In the genomic region with DNA sequence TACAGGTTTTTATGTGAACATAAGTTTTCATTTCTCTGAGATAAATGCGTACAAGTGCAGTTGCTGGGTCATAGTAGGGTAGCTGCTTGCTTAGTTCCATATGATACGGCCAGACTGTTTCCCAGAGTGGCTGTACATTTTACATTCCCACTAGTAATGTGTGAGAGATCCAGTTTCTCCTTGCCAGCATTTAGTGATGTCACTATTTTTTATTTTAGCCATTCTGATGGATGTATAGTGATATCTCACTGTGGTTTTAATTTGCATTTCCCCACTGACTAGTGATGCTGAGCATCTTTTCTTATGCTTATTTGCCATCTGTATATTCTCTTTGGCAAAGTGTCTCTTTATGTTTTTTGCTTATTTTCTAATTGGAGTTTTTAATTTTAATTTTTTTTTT, we compare ENCODE assay signal across 29 cellular contexts. TPM values are rescaled to one million over a fixed set of nuclear protein-coding genes. Genes with fewer than 3 reads are reported as not detected.
DNase-seq lines count a peak whose midpoint lies in the region; ATAC-seq, FAIRE-seq and TF ChIP-seq lines count a peak whose summit lies in the region.
"Had no signal": no experiment of that assay in that cellular context is flagged by ENCODE, and none has a peak within 500 bp of the region (broad histone marks: within the 10 kb centered on the region; RNA-seq: fewer than 3 reads in every experiment).

No MANE protein-coding gene starts in this region.

- 94% methylated on average over 2 of the region's 2 CpGs for WGBS in HepG2 (ENCODE audit: low lambda C conversion rate)
- WGBS in right lobe of liver (ENCODE audit: insufficient coverage, low coverage, low lambda C conversion rate, missing lambda C conversion rate), result 90% methylated on average over 2 of the region's 2 CpGs
- 81 to 96% methylated on average over 2 of the region's 2 CpGs for WGBS in body of pancreas, 2 donors

- no peak overlapping the region for H2AFZ ChIP-seq in HepG2 (ENCODE audit: low read length)

- H3K27me3 ChIP-seq in HepG2 (ENCODE audit: control insufficient read depth in 1 of 2, insufficient read depth in 2 of 2, low read length in 2 of 2) (no peaks in the 10 kb centered on the region; a peak in 1 of 5 replicates), right lobe of liver (no peaks in the 10 kb centered on the region), body of pancreas (no peaks in the 10 kb centered on the region)
- H3K27me3 ChIP-seq: neutrophil, transverse colon had no signal

- H3K4me1 Mint-ChIP-seq in IgD-negative memory B cell, result peaks cover 27 to 49% (median 31%) of the 10 kb centered on the region in 3 donors
- peaks cover 66% of the 10 kb centered on the region for H3K4me1 Mint-ChIP-seq in dendritic cell treated with granulocyte-macrophage colony-stimulating factor and Interleukin-4, amounts not matched to agents 40 ng/mL and 50 ng/mL, for 4 days (ENCODE audit: low read depth)

- peak overlapping the region; percentile 95 to 99 (median 99) for H3K27ac Mint-ChIP-seq in IgD-negative memory B cell
- peak overlapping the region; percentile 65 for H3K27ac Mint-ChIP-seq in dendritic cell treated with granulocyte-macrophage colony-stimulating factor and Interleukin-4, amounts not matched to agents 40 ng/mL and 50 ng/mL, for 4 days
- H3K27ac Mint-ChIP-seq: activated naive CD8-positive, alpha-beta T cell treated with anti-CD3 and anti-CD28 coated beads, Interleukin-2, amount 50 U/mL, for 24 hours; progenitor cell of endocrine pancreas had no signal

- peaks cover 26% of the 10 kb centered on the region for H3K4me1 ChIP-seq in HepG2 (ENCODE audit: insufficient read depth, low read length)
- H3K4me1 ChIP-seq in right lobe of liver, result peaks cover 0 to 26% (median 7%) of the 10 kb centered on the region in 4 donors
- peaks cover 47% of the 10 kb centered on the region for H3K4me1 ChIP-seq in body of pancreas

- peaks cover 23% of the 10 kb centered on the region for H3K79me2 ChIP-seq in HepG2 (ENCODE audit: insufficient read depth, low read length)

- H3K27ac ChIP-seq in HepG2 (ENCODE audit: extremely low read length, insufficient read depth, low read length) (no peak overlapping the region), right lobe of liver (no peak overlapping the region), body of pancreas (no peak overlapping the region)
- H3K27ac ChIP-seq: C4-2B, neutrophil, transverse colon had no signal

- H3K9ac ChIP-seq in HepG2 (ENCODE audit: insufficient read depth, low read depth, low read length), result no peak overlapping the region

- TF ChIP-seq RAD21 in HepG2 (CRISPR knock-in tag; IDR thresholded peaks at IDR 0.05), result no peak

- POLR2A ChIA-PET in HepG2 (lab: Yijun Ruan, JAX), result no interaction called here

- in situ Hi-C loops in HepG2 (cut with HindIII; ENCODE audit: extremely low pct_ligation_motif_present, low pct_unique_long_range_greater_than_20kb), result loop anchor here (25.0 kb wide), 1 partner anchor 166 kb away; the partner anchor contains the start of gene TMED4

- H3K36me3 Mint-ChIP-seq in IgD-negative memory B cell, result peaks cover 2% of the 10 kb centered on the region
- peaks cover 57% of the 10 kb centered on the region for H3K36me3 Mint-ChIP-seq in dendritic cell treated with granulocyte-macrophage colony-stimulating factor and Interleukin-4, amounts not matched to agents 40 ng/mL and 50 ng/mL, for 4 days (ENCODE audit: low read depth)

- FAIRE-seq in HepG2 (lab: Jason Lieb, UNC) (no peak), GM12891 (lab: Jason Lieb, UNC) (no peak)
- FAIRE-seq: astrocyte, GM19239, H1 had no signal

- TF ChIP-seq POLR2A in HepG2 (IDR thresholded peaks at IDR 0.05; ENCODE audit: insufficient read depth in 1 of 2, low read depth in 2 of 2, low read length in 2 of 2), result no peak
- no peak for TF ChIP-seq POLR2A in right lobe of liver (IDR thresholded peaks at IDR 0.05)
- no peak for TF ChIP-seq POLR2A in body of pancreas (IDR thresholded peaks at IDR 0.05)
- TF ChIP-seq POLR2A in GM12891 (IDR thresholded peaks at IDR 0.05; ENCODE audit: low read depth, low read length), result no peak

- BruUV-seq in HepG2 (replicated peaks; lab: Mats Ljungman, UMichigan), result no TSS peak

- peaks cover 7% of the 10 kb centered on the region for H4K20me1 ChIP-seq in HepG2 (ENCODE audit: insufficient read depth, low read length)

- H3K4me3 ChIP-seq in HepG2 (replicated peaks in 1 of 3; ENCODE audit: insufficient read depth in 1 of 3, low read depth in 2 of 3, low read length in 3 of 3) (no peak overlapping the region), right lobe of liver (no peak overlapping the region), body of pancreas (no peak overlapping the region)
- H3K4me3 ChIP-seq: transverse colon had no signal

- ATAC-seq in HepG2, result no peak
- no peak for ATAC-seq in right lobe of liver
- no peak for ATAC-seq in GM21825 (IDR thresholded peaks at IDR 0.05; ENCODE audit: unreplicated experiment)
- no peak for ATAC-seq in body of pancreas
- ATAC-seq: activated naive CD8-positive, alpha-beta T cell treated with anti-CD3 and anti-CD28 coated beads, Interleukin-2, amount 50 U/mL, for 24 hours; sciatic nerve had no signal

- H3K9me3 Mint-ChIP-seq in IgD-negative memory B cell, result no peaks in the 10 kb centered on the region
- no peaks in the 10 kb centered on the region for H3K9me3 Mint-ChIP-seq in dendritic cell treated with granulocyte-macrophage colony-stimulating factor and Interleukin-4, amounts not matched to agents 40 ng/mL and 50 ng/mL, for 4 days
- H3K9me3 Mint-ChIP-seq: activated naive CD8-positive, alpha-beta T cell treated with anti-CD3 and anti-CD28 coated beads, Interleukin-2, amount 50 U/mL, for 24 hours had no signal

- no peaks in the 10 kb centered on the region for H3K9me3 ChIP-seq in HepG2 (ENCODE audit: low read length)
- H3K9me3 ChIP-seq in right lobe of liver, result no peaks in the 10 kb centered on the region
- no peaks in the 10 kb centered on the region for H3K9me3 ChIP-seq in body of pancreas
- H3K9me3 ChIP-seq: neutrophil, transverse colon had no signal

- TF ChIP-seq EP300 in HepG2 (IDR thresholded peaks at IDR 0.05; ENCODE audit: low read depth in 2 of 2, low read length in 2 of 2), result no peak
- TF ChIP-seq EP300 in HepG2 (CRISPR knock-in tag; IDR thresholded peaks at IDR 0.05; ENCODE audit: borderline replicate concordance), result no peak

- H3K4me3 Mint-ChIP-seq in IgD-negative memory B cell, result peak overlapping the region; percentile 16 to 81 (median 70)
- no peak overlapping the region for H3K4me3 Mint-ChIP-seq in dendritic cell treated with granulocyte-macrophage colony-stimulating factor and Interleukin-4, amounts not matched to agents 40 ng/mL and 50 ng/mL, for 4 days
- H3K4me3 Mint-ChIP-seq: activated naive CD8-positive, alpha-beta T cell treated with anti-CD3 and anti-CD28 coated beads, Interleukin-2, amount 50 U/mL, for 24 hours had no signal

- no peak for TF ChIP-seq CTCF in HepG2 (CRISPR knock-in tag; IDR thresholded peaks at IDR 0.05)
- no peak for TF ChIP-seq CTCF in right lobe of liver (IDR thresholded peaks at IDR 0.05)
- no peak for TF ChIP-seq CTCF in body of pancreas (IDR thresholded peaks at IDR 0.05)

- peaks cover 8 to 9% of the 10 kb centered on the region in 2 experiments; a peak in 3 of 5 replicates for H3K36me3 ChIP-seq in HepG2 (replicated peaks in 1 of 2; ENCODE audit: control insufficient read depth in 1 of 2, insufficient read depth in 2 of 2, low read length in 2 of 2)
- H3K36me3 ChIP-seq in right lobe of liver, result peaks cover 0 to 6% (median under 1%) of the 10 kb centered on the region in 4 donors
- H3K36me3 ChIP-seq in body of pancreas (replicated peaks in 1 of 2; ENCODE audit: insufficient read depth in 1 of 2, low read depth in 2 of 2), result peaks cover 0 to 11% of the 10 kb centered on the region in 2 donors

- intact Hi-C loops in HepG2 (cut with micrococcal nuclease; ENCODE audit: unreplicated experiment), result no loop called here
- intact Hi-C loops in right lobe of liver (cut with DNase I), result no loop called here
- intact Hi-C loops in dendritic cell treated with granulocyte-macrophage colony-stimulating factor and Interleukin-4, amounts not matched to agents 40 ng/mL and 50 ng/mL, for 4 days (cut with micrococcal nuclease), result no loop called here
- intact Hi-C loops in body of pancreas (cut with DNase I), result no loop called here

- CTCF ChIA-PET in HepG2 (lab: Yijun Ruan, JAX; ENCODE audit: low intra/inter-chr PET ratio, low total read pairs), result no interaction called here

- H3K27me3 Mint-ChIP-seq in IgD-negative memory B cell, result no peaks in the 10 kb centered on the region
- no peaks in the 10 kb centered on the region for H3K27me3 Mint-ChIP-seq in dendritic cell treated with granulocyte-macrophage colony-stimulating factor and Interleukin-4, amounts not matched to agents 40 ng/mL and 50 ng/mL, for 4 days
- H3K27me3 Mint-ChIP-seq: activated naive CD8-positive, alpha-beta T cell treated with anti-CD3 and anti-CD28 coated beads, Interleukin-2, amount 50 U/mL, for 24 hours; progenitor cell of endocrine pancreas had no signal

- DNase-seq in HepG2 (ENCODE audit: low spot score), result no peak
- no peak for DNase-seq in right lobe of liver
- no peak for DNase-seq in body of pancreas
- DNase-seq in GM12891 (ENCODE audit: insufficient read length, low spot score), result no peak
- DNase-seq in retina, result no peak
- DNase-seq: activated CD4-positive, alpha-beta T cell treated with anti-CD3 and anti-CD28 coated beads, Interleukin-2, amount 50 U/mL, for 48 hours; activated CD8-positive, alpha-beta memory T cell treated with anti-CD3 and anti-CD28 coated beads, Interleukin-2, amount 50 U/mL, for 48 hours; activated effector memory CD4-positive, alpha-beta T cell treated with anti-CD3 and anti-CD28 coated beads, Interleukin-2, amount 50 U/mL, for 16 hours; activated naive CD8-positive, alpha-beta T cell treated with anti-CD3 and anti-CD28 coated beads, Interleukin-2, amount 50 U/mL, for 24 hours; cortex of kidney; DMS79 treated with DMSO at 0.1 percent for 48 hours; mesenchymal stem cell; NCI-H1092; NCI-H1694 treated with DMSO at 0.1 percent for 48 hours; NCI-H2171; NCI-H82; stimulated activated CD4-positive, alpha-beta T cell treated with anti-CD3 and anti-CD28 coated beads, Interleukin-12 subunit alpha, Interleukin-12 subunit beta, amount 100 ng/mL, for 4 hours; stimulated activated CD4-positive, alpha-beta T cell treated with anti-CD3 and anti-CD28 coated beads, Interleukin-4, amount 100 ng/mL, for 1 hour; transverse colon had no signal

- H3K4me2 ChIP-seq in HepG2 (ENCODE audit: low read depth, low read length), result no peak overlapping the region

RNA-seq across cellular contexts. Expression of gene ZMIZ2, which starts 4.2 kb away (rescaled TPM):
- total RNA-seq in HepG2 (2016; rRNA removed; fragmentation: Illumina TruSeq; extraction: Trizol) (4.1 and 4.9 TPM in 2 replicates), right lobe of liver (10 to 100 TPM in 4 of 6 experiments, 1 to 10 TPM in 2; 8.6 to 36.3 (median 28.6) TPM), body of pancreas (10 to 100 TPM; 30.9 to 50.4 TPM)
- 5.1 and 5.7 TPM in 2 replicates for total RNA-seq in HepG2 (2016; cell fraction: cytosol; rRNA removed; fragmentation: Illumina TruSeq; extraction: Trizol; ENCODE audit: low read depth)
- 3.1 and 6.7 TPM in 2 replicates for total RNA-seq in HepG2 (2016; cell fraction: insoluble cytoplasmic fraction; rRNA removed; fragmentation: Illumina TruSeq; extraction: Trizol)
- total RNA-seq in HepG2 (2016; cell fraction: membrane; rRNA removed; fragmentation: Illumina TruSeq; extraction: Trizol), result 5.7 and 7.3 TPM in 2 replicates
- 10.0 and 10.4 TPM in 2 replicates for total RNA-seq in HepG2 (2016; cell fraction: nucleus; rRNA removed; fragmentation: Illumina TruSeq; extraction: Trizol)
- polyA plus RNA-seq in HepG2 (2011; rRNA removed) (7.9 and 9.7 TPM in 2 replicates), IgD-negative memory B cell (15.5 TPM)
- 1.1 and 1.8 TPM in 2 replicates for polyA plus RNA-seq in HepG2 (2011; cell fraction: cytosol; rRNA removed)
- 68.3 and 74.7 TPM in 2 replicates for polyA plus RNA-seq in HepG2 (2011; cell fraction: nucleus; rRNA removed)
- 12.0 and 15.7 TPM in 2 replicates for polyA plus RNA-seq in HepG2 (2012)
- 2.6 and 3.0 TPM in 2 replicates for polyA plus RNA-seq in HepG2 (2016; cell fraction: cytosol; fragmentation: Illumina TruSeq; extraction: Trizol; ENCODE audit: low read depth)
- 6.4 and 10.1 TPM in 2 replicates for polyA plus RNA-seq in HepG2 (2016; cell fraction: insoluble cytoplasmic fraction; fragmentation: Illumina TruSeq; extraction: Trizol; ENCODE audit: low read depth)
- 8.9 and 10.4 TPM in 2 replicates for polyA plus RNA-seq in HepG2 (2016; cell fraction: membrane; fragmentation: Illumina TruSeq; extraction: Trizol; ENCODE audit: low read depth)
- 47.2 and 57.0 TPM in 2 replicates for polyA plus RNA-seq in HepG2 (2016; cell fraction: nucleus; fragmentation: Illumina TruSeq; extraction: Trizol; ENCODE audit: insufficient read depth, low read depth)
- polyA minus RNA-seq in HepG2 (2011; rRNA and poly(A)+ RNA removed; ENCODE audit: low replicate concordance), result 17.5 and 23.0 TPM in 2 replicates
- polyA minus RNA-seq in HepG2 (2011; cell fraction: cytosol; rRNA and poly(A)+ RNA removed), result 2.9 and 4.7 TPM in 2 replicates
- polyA minus RNA-seq in HepG2 (2011; cell fraction: nucleus; rRNA and poly(A)+ RNA removed), result 34.2 and 43.8 TPM in 2 replicates
- 67.6 TPM for polyA plus RNA-seq in GM12891 (2012; ENCODE audit: low read depth, missing spikeins)

RNA-seq across cellular contexts. Expression of gene PPIA, which starts 43.7 kb away (rescaled TPM):
- total RNA-seq in HepG2 (2016; rRNA removed; fragmentation: Illumina TruSeq; extraction: Trizol) (2,268 and 3,314 TPM in 2 replicates), right lobe of liver (1,000 to 10,000 TPM in 2 of 6 experiments, 100 to 1,000 TPM in 4; 530 to 1,528 (median 637) TPM), body of pancreas (100 to 1,000 TPM; 352 to 366 TPM)
- total RNA-seq in HepG2 (2016; cell fraction: cytosol; rRNA removed; fragmentation: Illumina TruSeq; extraction: Trizol; ENCODE audit: low read depth), result 754 and 802 TPM in 2 replicates
- total RNA-seq in HepG2 (2016; cell fraction: insoluble cytoplasmic fraction; rRNA removed; fragmentation: Illumina TruSeq; extraction: Trizol), result 2,242 and 3,472 TPM in 2 replicates
- 997 and 1,006 TPM in 2 replicates for total RNA-seq in HepG2 (2016; cell fraction: membrane; rRNA removed; fragmentation: Illumina TruSeq; extraction: Trizol)
- 760 and 791 TPM in 2 replicates for total RNA-seq in HepG2 (2016; cell fraction: nucleus; rRNA removed; fragmentation: Illumina TruSeq; extraction: Trizol)
- polyA plus RNA-seq in HepG2 (2011; rRNA removed) (2,460 and 3,010 TPM in 2 replicates), IgD-negative memory B cell (4,265 TPM)
- 2,797 and 3,003 TPM in 2 replicates for polyA plus RNA-seq in HepG2 (2011; cell fraction: cytosol; rRNA removed)
- 624 and 737 TPM in 2 replicates for polyA plus RNA-seq in HepG2 (2011; cell fraction: nucleus; rRNA removed)
- polyA plus RNA-seq in HepG2 (2012), result 1,687 and 1,874 TPM in 2 replicates
- polyA plus RNA-seq in HepG2 (2016; cell fraction: cytosol; fragmentation: Illumina TruSeq; extraction: Trizol; ENCODE audit: low read depth), result 1,121 and 1,153 TPM in 2 replicates
- polyA plus RNA-seq in HepG2 (2016; cell fraction: insoluble cytoplasmic fraction; fragmentation: Illumina TruSeq; extraction: Trizol; ENCODE audit: low read depth), result 3,894 and 4,262 TPM in 2 replicates
- 1,143 and 1,145 TPM in 2 replicates for polyA plus RNA-seq in HepG2 (2016; cell fraction: membrane; fragmentation: Illumina TruSeq; extraction: Trizol; ENCODE audit: low read depth)
- polyA plus RNA-seq in HepG2 (2016; cell fraction: nucleus; fragmentation: Illumina TruSeq; extraction: Trizol; ENCODE audit: insufficient read depth, low read depth), result 1,363 and 1,473 TPM in 2 replicates
- polyA minus RNA-seq in HepG2 (2011; rRNA and poly(A)+ RNA removed; ENCODE audit: low replicate concordance), result 700 and 1,641 TPM in 2 replicates
- polyA minus RNA-seq in HepG2 (2011; cell fraction: cytosol; rRNA and poly(A)+ RNA removed), result 495 and 562 TPM in 2 replicates
- polyA minus RNA-seq in HepG2 (2011; cell fraction: nucleus; rRNA and poly(A)+ RNA removed), result 234 and 280 TPM in 2 replicates
- 3,026 TPM for polyA plus RNA-seq in GM12891 (2012; ENCODE audit: low read depth, missing spikeins)
